ENCODE assay signal across 14 cellular contexts in genomic region chr5:68932830-68933434, GRCh38.
A peak's percentile ranks its signal among the peaks of the same experiment; 100 is the strongest.
DNase-seq lines count a peak whose midpoint lies in the region; ATAC-seq and TF ChIP-seq lines count a peak whose summit lies in the region.
"Had no signal": no experiment of that assay in that cellular context is flagged by ENCODE, and none has a peak within 500 bp of the region (broad histone marks: within the 10 kb centered on the region; RNA-seq: fewer than 3 reads in every experiment).

No MANE protein-coding gene starts in this region.

- H3K27me3 Mint-ChIP-seq in activated CD4-positive, alpha-beta T cell treated with anti-CD3 and anti-CD28 coated beads, Interleukin-2, amount 10 ng/mL, durations not matched to agents 7 days and 5 days = no peaks in the 10 kb centered on the region
- H3K27me3 Mint-ChIP-seq in naive B cell = peaks cover 0 to 20% (median 0%) of the 10 kb centered on the region in 3 donors
- H3K27me3 Mint-ChIP-seq: activated naive CD8-positive, alpha-beta T cell treated with anti-CD3 and anti-CD28 coated beads for 36 hours; progenitor cell of endocrine pancreas had no signal

- POLR2A ChIA-PET in activated CD4-positive, alpha-beta T cell treated with anti-CD3 and anti-CD28 coated beads, Interleukin-2, amount 10 ng/mL, durations not matched to agents 7 days and 5 days (lab: Charles Lee) = no interaction called here

- no peak for TF ChIP-seq CTCF in body of pancreas (IDR thresholded peaks at IDR 0.05)

- no peak for TF ChIP-seq RAD21 in Ishikawa (IDR thresholded peaks at IDR 0.05; ENCODE audit: low read depth)

- no peaks in the 10 kb centered on the region for H3K36me3 ChIP-seq in body of pancreas (replicated peaks in 1 of 2; ENCODE audit: insufficient read depth in 1 of 2, low read depth in 2 of 2)
- H3K36me3 ChIP-seq: vagina had no signal

- CTCF ChIA-PET in activated CD4-positive, alpha-beta T cell treated with anti-CD3 and anti-CD28 coated beads, Interleukin-2, amount 10 ng/mL, durations not matched to agents 7 days and 5 days (lab: Charles Lee) = no interaction called here

- no peaks in the 10 kb centered on the region for H3K27me3 ChIP-seq in body of pancreas
- H3K27me3 ChIP-seq: vagina had no signal

- intact Hi-C loops in body of pancreas (cut with DNase I) = no loop called here

- H3K4me3 ChIP-seq in body of pancreas = no peak overlapping the region
- H3K4me3 ChIP-seq: vagina had no signal

- H3K27ac Mint-ChIP-seq in activated CD4-positive, alpha-beta T cell treated with anti-CD3 and anti-CD28 coated beads, Interleukin-2, amount 10 ng/mL, durations not matched to agents 7 days and 5 days = no peak overlapping the region
- H3K27ac Mint-ChIP-seq in naive B cell = peak overlapping the region in 1 of 6 donors; percentile 32
- H3K27ac Mint-ChIP-seq: activated naive CD8-positive, alpha-beta T cell treated with anti-CD3 and anti-CD28 coated beads for 36 hours; progenitor cell of endocrine pancreas; T-helper 17 cell had no signal

- TF ChIP-seq POLR2A in body of pancreas (IDR thresholded peaks at IDR 0.05) = no peak

- no peak overlapping the region for H3K27ac ChIP-seq in body of pancreas
- H3K27ac ChIP-seq: RWPE1, vagina had no signal

- no peaks in the 10 kb centered on the region for H3K4me1 Mint-ChIP-seq in activated CD4-positive, alpha-beta T cell treated with anti-CD3 and anti-CD28 coated beads, Interleukin-2, amount 10 ng/mL, durations not matched to agents 7 days and 5 days
- no peaks in the 10 kb centered on the region for H3K4me1 Mint-ChIP-seq in naive B cell
- H3K4me1 Mint-ChIP-seq: activated naive CD8-positive, alpha-beta T cell treated with anti-CD3 and anti-CD28 coated beads for 36 hours; T-helper 17 cell had no signal

- WGBS in body of pancreas, 2 donors = 70 to 78% methylated on average over 3 of the region's 3 CpGs

- no peak overlapping the region for H3K4me3 Mint-ChIP-seq in activated CD4-positive, alpha-beta T cell treated with anti-CD3 and anti-CD28 coated beads, Interleukin-2, amount 10 ng/mL, durations not matched to agents 7 days and 5 days
- no peak overlapping the region for H3K4me3 Mint-ChIP-seq in naive B cell
- H3K4me3 Mint-ChIP-seq: activated naive CD8-positive, alpha-beta T cell treated with anti-CD3 and anti-CD28 coated beads for 36 hours; T-helper 17 cell had no signal

- peak; percentile 19 for DNase-seq in NCI-H82 (lab: John Stamatoyannopoulos, UW)
- no peak for DNase-seq in NCI-H82 treated with DMSO at 0.1 percent for 48 hours (lab: John Stamatoyannopoulos, UW; ENCODE audit: unreplicated experiment)
- peak; percentile 15 for DNase-seq in activated CD4-positive, alpha-beta T cell treated with anti-CD3 and anti-CD28 coated beads, Interleukin-2, amount 10 ng/mL, durations not matched to agents 7 days and 5 days
- DNase-seq in naive B cell = peak; percentile 14
- DNase-seq in body of pancreas = no peak
- DNase-seq: activated naive CD8-positive, alpha-beta T cell treated with anti-CD3 and anti-CD28 coated beads for 36 hours; MM.1S; T-helper 17 cell had no signal

- no peak for ATAC-seq in naive B cell (ENCODE audit: low read depth in 2 of 2)
- ATAC-seq in GM21423 (IDR thresholded peaks at IDR 0.05; ENCODE audit: unreplicated experiment) = no peak
- no peak for ATAC-seq in HG03469 (IDR thresholded peaks at IDR 0.05; ENCODE audit: unreplicated experiment)
- no peak for ATAC-seq in body of pancreas
- ATAC-seq: T-helper 17 cell had no signal

- peaks cover 26% of the 10 kb centered on the region for H3K9me3 Mint-ChIP-seq in activated CD4-positive, alpha-beta T cell treated with anti-CD3 and anti-CD28 coated beads, Interleukin-2, amount 10 ng/mL, durations not matched to agents 7 days and 5 days
- peaks cover 8 to 76% (median 41%) of the 10 kb centered on the region in 7 donors for H3K9me3 Mint-ChIP-seq in naive B cell

- H3K4me1 ChIP-seq in body of pancreas = no peaks in the 10 kb centered on the region
- H3K4me1 ChIP-seq: vagina had no signal

- peaks cover 0 to 8% (median 0%) of the 10 kb centered on the region in 3 donors for H3K9me3 ChIP-seq in body of pancreas
- H3K9me3 ChIP-seq: vagina had no signal

- no peaks in the 10 kb centered on the region for H3K36me3 Mint-ChIP-seq in activated CD4-positive, alpha-beta T cell treated with anti-CD3 and anti-CD28 coated beads, Interleukin-2, amount 10 ng/mL, durations not matched to agents 7 days and 5 days (ENCODE audit: low read depth)
- H3K36me3 Mint-ChIP-seq in naive B cell = peaks cover 8 to 23% of the 10 kb centered on the region in 2 donors
- H3K36me3 Mint-ChIP-seq: activated naive CD8-positive, alpha-beta T cell treated with anti-CD3 and anti-CD28 coated beads for 36 hours had no signal

- no peak for TF ChIP-seq EP300 in Ishikawa (IDR thresholded peaks at IDR 0.05; ENCODE audit: borderline replicate concordance)

TF ChIP-seq in Ishikawa, 13 proteins besides CTCF, POLR2A, EP300 and RAD21:
- TF ChIP-seq USF1 (IDR thresholded peaks at IDR 0.05) (peak; percentile 46), CEBPB (IDR thresholded peaks at IDR 0.05) (no peak), YY1 (IDR thresholded peaks at IDR 0.05; ENCODE audit: low read depth) (peak; percentile 68; the same call in 1 of the 2 replicates)

Comparison
In these comparisons a context has a peak if more than half of its experiments do, and no peak if none do; other contexts are left out.
1. DNase-seq: peak in NCI-H82 (single experiment), activated CD4-positive, alpha-beta T cell treated with anti-CD3 and anti-CD28 coated beads, Interleukin-2, amount 10 ng/mL, durations not matched to agents 7 days and 5 days (single experiment) and naive B cell (single experiment); none in NCI-H82 treated with DMSO at 0.1 percent for 48 hours (single experiment) and body of pancreas (0 of 4).